9 cellular contexts compared by ENCODE assay signal in genomic region chr4:122783301-122784215, GRCh38. TPM values are rescaled to one million over a fixed set of nuclear protein-coding genes. Genes with fewer than 3 reads are reported as not detected.
DNase-seq lines count a peak whose midpoint lies in the region; ATAC-seq and TF ChIP-seq lines count a peak whose summit lies in the region.
"Had no signal": no experiment of that assay in that cellular context is flagged by ENCODE, and none has a peak within 500 bp of the region (broad histone marks: within the 10 kb centered on the region; RNA-seq: fewer than 3 reads in every experiment).

No MANE protein-coding gene starts in this region.

- CTCF ChIA-PET in activated naive CD4-positive, alpha-beta T cell treated with anti-CD3 and anti-CD28 coated beads, Interleukin-2, amount 10 ng/mL, durations not matched to agents 7 days and 5 days (lab: Charles Lee) = interaction anchor here (1.5 kb wide), 1 partner anchor 63 kb away, joined by 3 read pairs; no protein-coding TSS in a partner anchor

- peak overlapping the region; percentile 22 for H3K4me3 ChIP-seq in neuron (ENCODE audit: low read length)

- no peak for TF ChIP-seq POLR2A in erythroblast (IDR thresholded peaks at IDR 0.05; ENCODE audit: low read length)

- peaks cover 14% of the 10 kb centered on the region for H3K9me3 Mint-ChIP-seq in activated naive CD4-positive, alpha-beta T cell treated with anti-CD3 and anti-CD28 coated beads, Interleukin-2, amount 10 ng/mL, durations not matched to agents 7 days and 5 days
- H3K9me3 Mint-ChIP-seq: T-cell had no signal

- no peak overlapping the region for H3K4me3 Mint-ChIP-seq in activated naive CD4-positive, alpha-beta T cell treated with anti-CD3 and anti-CD28 coated beads, Interleukin-2, amount 10 ng/mL, durations not matched to agents 7 days and 5 days
- H3K4me3 Mint-ChIP-seq: T-cell had no signal

- no peaks in the 10 kb centered on the region for H3K9me3 ChIP-seq in neuron (ENCODE audit: low read length)

- in situ Hi-C loops in SK-MEL-5 (cut with HindIII; ENCODE audit: low pct_unique_long_range_greater_than_20kb, low sequenced_read_pairs) = no loop called here

- no peaks in the 10 kb centered on the region for H3K36me3 Mint-ChIP-seq in activated naive CD4-positive, alpha-beta T cell treated with anti-CD3 and anti-CD28 coated beads, Interleukin-2, amount 10 ng/mL, durations not matched to agents 7 days and 5 days
- H3K36me3 Mint-ChIP-seq: T-cell had no signal

- H3K27me3 Mint-ChIP-seq in activated naive CD4-positive, alpha-beta T cell treated with anti-CD3 and anti-CD28 coated beads, Interleukin-2, amount 10 ng/mL, durations not matched to agents 7 days and 5 days = peaks cover 9% of the 10 kb centered on the region

- H3K4me1 ChIP-seq in neuron (ENCODE audit: insufficient read depth, low read length) = peaks cover 14% of the 10 kb centered on the region

- H3K27ac Mint-ChIP-seq in activated naive CD4-positive, alpha-beta T cell treated with anti-CD3 and anti-CD28 coated beads, Interleukin-2, amount 10 ng/mL, durations not matched to agents 7 days and 5 days = no peak overlapping the region
- H3K27ac Mint-ChIP-seq: T-cell had no signal

- H3K4me1 Mint-ChIP-seq in activated naive CD4-positive, alpha-beta T cell treated with anti-CD3 and anti-CD28 coated beads, Interleukin-2, amount 10 ng/mL, durations not matched to agents 7 days and 5 days = peaks cover 34% of the 10 kb centered on the region

- no peaks in the 10 kb centered on the region for H3K36me3 ChIP-seq in neuron (ENCODE audit: insufficient read depth, low read length)

- H3K27me3 ChIP-seq in neuron (ENCODE audit: insufficient read depth, low read length) = no peaks in the 10 kb centered on the region

- peak overlapping the region; percentile 56 for H2AFZ ChIP-seq in neuron (ENCODE audit: low read depth, low read length)

- DNase-seq in Daoy (ENCODE audit: low read depth) (peak; percentile 80), SK-MEL-5 (ENCODE audit: low read depth, low spot score) (peak; percentile 52), fibroblast of the conjunctiva (ENCODE audit: low read depth) (peak; percentile 73), NCI-H146 treated with DMSO at 0.1 percent for 48 hours (lab: John Stamatoyannopoulos, UW; ENCODE audit: unreplicated experiment) (no peak), erythroblast (lab: John Stamatoyannopoulos, UW) (no peak)
- no peak for DNase-seq in activated naive CD4-positive, alpha-beta T cell treated with anti-CD3 and anti-CD28 coated beads, Interleukin-2, amount 10 ng/mL, durations not matched to agents 7 days and 5 days
- DNase-seq: T-cell had no signal

- no peak for ATAC-seq in GM21529 (IDR thresholded peaks at IDR 0.05; ENCODE audit: unreplicated experiment)
- ATAC-seq: T-cell had no signal

RNA-seq across cellular contexts. Expression of gene FGF2, which starts 43.1 kb away (rescaled TPM):
- total RNA-seq in Daoy (2014; rRNA removed; shearing (Covaris generic)) = 4.2 and 5.5 TPM in 2 replicates
- 8.9 and 9.5 TPM in 2 replicates for total RNA-seq in SK-MEL-5 (2014; rRNA removed; shearing (Covaris generic))
- polyA plus RNA-seq in SK-MEL-5 (2015; cell fraction: cytosol; rRNA removed) = 6.2 and 6.9 TPM in 2 replicates
- polyA plus RNA-seq in SK-MEL-5 (2015; cell fraction: nucleus; rRNA removed) = 6.6 and 9.3 TPM in 2 replicates

RNA-seq across cellular contexts. Expression of gene BBS12, which starts 51.1 kb away (rescaled TPM):
- 0.48 and 1.3 TPM in 2 replicates for total RNA-seq in Daoy (2014; rRNA removed; shearing (Covaris generic))
- 5.7 and 6.6 TPM in 2 replicates for total RNA-seq in SK-MEL-5 (2014; rRNA removed; shearing (Covaris generic))
- polyA plus RNA-seq in SK-MEL-5 (2015; cell fraction: cytosol; rRNA removed) = 3.0 and 3.3 TPM in 2 replicates
- 3.0 and 3.2 TPM in 2 replicates for polyA plus RNA-seq in SK-MEL-5 (2015; cell fraction: nucleus; rRNA removed)

Comparison
In these comparisons a context has a peak if more than half of its experiments do, and no peak if none do; other contexts are left out.
1. DNase-seq: peak in Daoy (single experiment), SK-MEL-5 (single experiment) and fibroblast of the conjunctiva (single experiment); none in NCI-H146 treated with DMSO at 0.1 percent for 48 hours (single experiment), activated naive CD4-positive, alpha-beta T cell treated with anti-CD3 and anti-CD28 coated beads, Interleukin-2, amount 10 ng/mL, durations not matched to agents 7 days and 5 days (single experiment) and erythroblast (0 of 2).